In genomic region chr22:45645526-45646414, GRCh38 we compare ENCODE assay signal across 8 cellular contexts. TPM values are rescaled to one million over a fixed set of nuclear protein-coding genes. Genes with fewer than 3 reads are reported as not detected.
DNase-seq lines count a peak whose midpoint lies in the region; ATAC-seq and TF ChIP-seq lines count a peak whose summit lies in the region.

No MANE protein-coding gene starts in this region.

- no peak overlapping the region for H3K27ac ChIP-seq in AG04450 (ENCODE audit: low read depth, low read length)
- H3K27ac ChIP-seq in coronary artery = no peak overlapping the region

- DNase-seq in AG04450 (ENCODE audit: low read depth, low spot score) (no peak), NCI-H524 (lab: John Stamatoyannopoulos, UW) (peak; percentile 39 to 48), coronary artery (ENCODE audit: low spot score) (no peak), lower leg skin (ENCODE audit: low spot score in 2 of 2) (peak; percentile 35 to 94)
- DNase-seq in activated CD4-positive, alpha-beta T cell treated with anti-CD3 and anti-CD28 coated beads, Interleukin-2, amount 50 U/mL, for 24 hours (ENCODE audit: low read depth in 1 of 2, low spot score in 1 of 2) = peak; percentile 61 to 77
- peak; percentile 64 for DNase-seq in stimulated activated CD8-positive, alpha-beta memory T cell treated with anti-CD3 and anti-CD28 coated beads, Interleukin-12 subunit alpha, Interleukin-12 subunit beta, amount 100 ng/mL, for 1 hour (ENCODE audit: low read depth)

- WGBS in lower leg skin, 2 donors = 35 to 39% methylated on average over 27 to 32 of the region's 54 CpGs

- CTCF ChIA-PET in AG04450 (lab: Charles Lee) = interaction anchor here (0.6 to 3.2 kb wide), 15 partner anchors 12 to 349 kb away, joined by 3 to 13 read pairs (median 4); no protein-coding TSS in a partner anchor

- TF ChIP-seq CTCF in AG04450 (IDR thresholded peaks at IDR 0.05; ENCODE audit: low read depth, low read length) = peak; percentile 72
- TF ChIP-seq CTCF in coronary artery (IDR thresholded peaks at IDR 0.05) = peak; percentile 94
- peak in 1 of 3 donors; percentile 46 for TF ChIP-seq CTCF in lower leg skin (IDR thresholded peaks at IDR 0.05)

- H3K9me3 ChIP-seq in AG04450 (ENCODE audit: control insufficient read depth, insufficient read depth, low read length) = no peaks in the 10 kb centered on the region; the same call in 1 of the 2 replicates

- ATAC-seq in GM19397 (IDR thresholded peaks at IDR 0.05; ENCODE audit: unreplicated experiment) (peak; percentile 63), HG02973 (IDR thresholded peaks at IDR 0.05; ENCODE audit: unreplicated experiment) (no peak)

- H3K4me3 ChIP-seq in AG04450 (ENCODE audit: low read depth, low read length) (peak overlapping the region; percentile 38; the same call in 1 of the 2 replicates), coronary artery (peak overlapping the region; percentile 30), lower leg skin (ENCODE audit: low read depth, poor library complexity, severe bottlenecking) (no peak overlapping the region)

- no peak for TF ChIP-seq POLR2A in lower leg skin (IDR thresholded peaks at IDR 0.05)

- intact Hi-C loops in lower leg skin (cut with DNase I; ENCODE audit: low total_unique reads) = loop anchor here (5.0 kb wide), 1 partner anchor 68 kb away; no protein-coding TSS in a partner anchor

- peaks cover 15% of the 10 kb centered on the region for H3K27me3 ChIP-seq in AG04450 (ENCODE audit: control insufficient read depth, insufficient read depth, low read length)

- POLR2A ChIA-PET in AG04450 (lab: Yijun Ruan, JAX) = interaction anchor here (0.7 kb wide), 1 partner anchor 223 kb away, joined by 9 read pairs; no protein-coding TSS in a partner anchor

RNA-seq across cellular contexts. Expression of gene ATXN10, which starts 25.9 kb away (rescaled TPM):
- polyA plus RNA-seq in AG04450 (2011; rRNA removed) = 491 and 521 TPM in 2 replicates
- 448 and 474 TPM in 2 replicates for polyA minus RNA-seq in AG04450 (2011; rRNA and poly(A)+ RNA removed)
- total RNA-seq in lower leg skin = 10 to 100 TPM; 35.5 to 83.3 (median 51.1) TPM

Comparison
In these comparisons a context has a peak if more than half of its experiments do, and no peak if none do; other contexts are left out.
1. DNase-seq: peak in NCI-H524 (2 of 2), activated CD4-positive, alpha-beta T cell treated with anti-CD3 and anti-CD28 coated beads, Interleukin-2, amount 50 U/mL, for 24 hours (2 of 2), lower leg skin (2 of 2) and stimulated activated CD8-positive, alpha-beta memory T cell treated with anti-CD3 and anti-CD28 coated beads, Interleukin-12 subunit alpha, Interleukin-12 subunit beta, amount 100 ng/mL, for 1 hour (single experiment); none in AG04450 (single experiment) and coronary artery (single experiment).